17 cellular contexts compared by ENCODE assay signal in the genomic region with DNA sequence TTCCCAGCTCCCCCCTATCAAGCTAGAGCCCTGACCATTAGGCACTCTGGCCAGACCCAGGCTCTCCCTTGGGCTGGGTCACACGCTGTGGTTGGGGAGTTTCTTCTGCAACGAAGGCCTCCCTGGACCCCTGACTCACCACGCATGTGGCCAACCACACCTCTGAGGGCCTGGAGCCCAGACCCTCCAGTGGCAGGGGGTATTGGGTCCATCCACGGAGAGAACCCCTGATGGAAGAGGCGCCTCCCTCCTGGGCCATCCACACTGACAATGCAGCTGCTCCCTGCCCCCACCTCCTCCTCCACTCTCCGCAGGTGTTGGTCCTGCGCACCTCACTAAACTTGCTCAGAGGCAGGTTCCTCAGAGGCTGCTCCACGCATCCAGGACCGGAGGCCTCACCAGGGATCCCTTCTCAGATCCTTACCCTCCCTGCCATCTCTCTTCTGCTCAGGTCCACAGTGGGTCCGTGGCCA.
A peak's percentile ranks its signal among the peaks of the same experiment; 100 is the strongest.
DNase-seq lines count a peak whose midpoint lies in the region; ATAC-seq, FAIRE-seq and TF ChIP-seq lines count a peak whose summit lies in the region.
"Had no signal": no experiment of that assay in that cellular context is flagged by ENCODE, and none has a peak within 500 bp of the region (broad histone marks: within the 10 kb centered on the region; RNA-seq: fewer than 3 reads in every experiment).

No MANE protein-coding gene starts in this region.

- intact Hi-C loops in GM12878 (cut with micrococcal nuclease; ENCODE audit: unreplicated experiment): loop anchor here (1.0 to 5.0 kb wide), 5 partner anchors 18 to 266 kb away; a partner anchor contains a TSS

- FAIRE-seq in GM12878 (lab: Jason Lieb, UNC): no peak

- TF ChIP-seq CTCF in GM12878 (IDR thresholded peaks at IDR 0.05 in 2 of 3, conservative IDR thresholded peaks at IDR 0.05 in 1 of 3; ENCODE audit: control insufficient read depth in 2 of 3, extremely low read depth in 1 of 3, insufficient read depth in 1 of 3, low read depth in 3 of 3, low read length in 3 of 3): no peak

- peak overlapping the region; percentile 3; the same call in 1 of the 2 replicates for H3K4me3 ChIP-seq in GM12878
- H3K4me3 ChIP-seq: BLaER1, left lung had no signal

- no peak for TF ChIP-seq RAD21 in GM12878 (IDR thresholded peaks at IDR 0.05; ENCODE audit: insufficient read depth, low read depth, low read length)

- H4K20me1 ChIP-seq in GM12878 (ENCODE audit: control insufficient read depth, insufficient read depth): no peaks in the 10 kb centered on the region
- H4K20me1 ChIP-seq: BLaER1 had no signal

- SMC1A ChIA-PET in GM12878 (lab: Charles Lee; ENCODE audit: uncharacterized antibody, unreplicated experiment): interaction anchor here (0.7 to 2.8 kb wide), 13 partner anchors 9 to 326 kb away, joined by 3 to 10 read pairs (median 3); a partner anchor contains a TSS

- H3K27ac ChIP-seq in GM12878 (ENCODE audit: control insufficient read depth, insufficient read depth): peak overlapping the region; percentile 99
- H3K27ac ChIP-seq: BLaER1, left lung had no signal

- H3K4me1 ChIP-seq in GM12878 (ENCODE audit: control insufficient read depth, insufficient read depth, low read length): peaks cover 19% of the 10 kb centered on the region
- H3K4me1 ChIP-seq: BLaER1, left lung had no signal

- CTCF ChIA-PET in GM12878 (lab: Yijun Ruan, JAX): interaction anchor here (1.0 to 1.6 kb wide), 6 partner anchors 9 to 284 kb away, joined by 3 to 6 read pairs (median 4); no protein-coding TSS in a partner anchor

- WGBS in GM12878 (ENCODE audit: insufficient coverage, insufficient replicate concordance, low lambda C conversion rate, missing lambda C conversion rate): 74% methylated on average over 10 of the region's 10 CpGs

- no TSS peak for BruUV-seq in GM12878 (replicated peaks; lab: Mats Ljungman, UMichigan)

- no peak for TF ChIP-seq EP300 in GM12878 (IDR thresholded peaks at IDR 0.05; ENCODE audit: borderline replicate concordance in 1 of 2, control insufficient read depth in 1 of 2, low read depth in 2 of 2, low read length in 2 of 2)

- RAD21 ChIA-PET in GM12878 (lab: Charles Lee; ENCODE audit: unreplicated experiment): interaction anchor here (1.1 to 1.2 kb wide), 3 partner anchors 32 to 120 kb away, joined by 3 to 5 read pairs (median 3); no protein-coding TSS in a partner anchor

- ATAC-seq in GM21447 (IDR thresholded peaks at IDR 0.05; ENCODE audit: unreplicated experiment) (peak; percentile 15), HG03025 (IDR thresholded peaks at IDR 0.05; ENCODE audit: low FRiP score, unreplicated experiment) (peak; percentile 13), GM12878 (peak; percentile 62), GM21381 (IDR thresholded peaks at IDR 0.05; ENCODE audit: unreplicated experiment) (no peak)
- ATAC-seq: activated CD8-positive, alpha-beta T cell treated with anti-CD3 and anti-CD28 coated beads, Interleukin-2, amount 10 ng/mL, durations not matched to agents 7 days and 5 days; esophagus mucosa; left lung had no signal

- peak; percentile 4 for TF ChIP-seq POLR2A in GM18951 (IDR thresholded peaks at IDR 0.05; ENCODE audit: extremely low read depth, insufficient read depth, insufficient read length)
- TF ChIP-seq POLR2A in GM12878 (IDR thresholded peaks at IDR 0.05; ENCODE audit: low read depth, low read length): 0 out of 2 replicates have a peak, but pooled peaks have one; percentile 8

- H3K9ac ChIP-seq in GM12878 (ENCODE audit: control insufficient read depth, insufficient read depth, low read length): peak overlapping the region; percentile 79
- H3K9ac ChIP-seq: BLaER1 had no signal

- no peaks in the 10 kb centered on the region for H3K27me3 ChIP-seq in GM12878 (replicated peaks in 1 of 2; ENCODE audit: control insufficient read depth in 2 of 2, insufficient read depth in 2 of 2, low read length in 1 of 2)
- H3K27me3 ChIP-seq: BLaER1, left lung had no signal

- in situ Hi-C loops in GM18951 (cut with MboI; ENCODE audit: low sequenced_read_pairs, unreplicated experiment) (no loop called here), GM12878 (cut with MboI) (no loop called here)

- H3K4me2 ChIP-seq in GM12878 (ENCODE audit: control insufficient read depth, insufficient read depth): peak overlapping the region; percentile 88
- H3K4me2 ChIP-seq: BLaER1 had no signal

- peaks cover 25% of the 10 kb centered on the region for H3K9me3 ChIP-seq in GM12878 (replicated peaks; ENCODE audit: control insufficient read depth, insufficient read depth, low read length)
- H3K9me3 ChIP-seq: BLaER1, left lung had no signal

- no peaks in the 10 kb centered on the region for H3K36me3 ChIP-seq in GM12878 (ENCODE audit: control insufficient read depth in 2 of 2, insufficient read depth in 2 of 2, low read length in 1 of 2)
- H3K36me3 ChIP-seq: BLaER1, left lung had no signal

- H2AFZ ChIP-seq in GM12878 (ENCODE audit: control insufficient read depth, low read depth, low read length): peak overlapping the region; percentile 63

- POLR2A ChIA-PET in GM12878 (lab: Charles Lee): interaction anchor here (0.8 to 1.0 kb wide), 2 partner anchors 125 to 244 kb away, joined by 3 read pairs; a partner anchor contains a TSS

- no peaks in the 10 kb centered on the region for H3K79me2 ChIP-seq in GM12878 (ENCODE audit: control insufficient read depth, insufficient read depth, low read length)

- no peak for DNase-seq in GM12878 (ENCODE audit: low read depth, low spot score)
- DNase-seq in GDM1 (lab: John Stamatoyannopoulos, UW): no peak
- DNase-seq in NCI-H2196 (lab: John Stamatoyannopoulos, UW; ENCODE audit: unreplicated experiment): no peak
- DNase-seq in stimulated activated CD4-positive, alpha-beta T cell treated with anti-CD3 and anti-CD28 coated beads, Interleukin-4, amount 100 ng/mL, for 24 hours: no peak
- DNase-seq: activated CD8-positive, alpha-beta T cell treated with anti-CD3 and anti-CD28 coated beads, Interleukin-2, amount 10 ng/mL, durations not matched to agents 7 days and 5 days; activated naive CD8-positive, alpha-beta T cell treated with anti-CD3 and anti-CD28 coated beads, Interleukin-2, amount 10 ng/mL, durations not matched to agents 7 days and 5 days; HCEC 1CT; left lung; NCI-H446 treated with DMSO at 0.1 percent for 48 hours; nephron progenitor cell; RPMI8226 had no signal

TF ChIP-seq in GM12878, 131 proteins besides CTCF, POLR2A, EP300 and RAD21 (continues in another document):
- 0 out of 2 replicates have a peak, but pooled peaks have one; percentile 39 for TF ChIP-seq CREM (IDR thresholded peaks at IDR 0.05; ENCODE audit: low read depth)
- TF ChIP-seq, protein P1, sequence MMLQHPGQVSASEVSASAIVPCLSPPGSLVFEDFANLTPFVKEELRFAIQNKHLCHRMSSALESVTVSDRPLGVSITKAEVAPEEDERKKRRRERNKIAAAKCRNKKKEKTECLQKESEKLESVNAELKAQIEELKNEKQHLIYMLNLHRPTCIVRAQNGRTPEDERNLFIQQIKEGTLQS (IDR thresholded peaks at IDR 0.05; ENCODE audit: borderline replicate concordance, extremely low read depth, low read depth, low read length): no peak
- no peak for TF ChIP-seq NRF1 (conservative IDR thresholded peaks at IDR 0.05; ENCODE audit: low read depth, low read length)
- TF ChIP-seq YBX1 (IDR thresholded peaks at IDR 0.05): no peak
- TF ChIP-seq TCF7 (IDR thresholded peaks at IDR 0.05; ENCODE audit: borderline replicate concordance): no peak
- TF ChIP-seq, protein P2, sequence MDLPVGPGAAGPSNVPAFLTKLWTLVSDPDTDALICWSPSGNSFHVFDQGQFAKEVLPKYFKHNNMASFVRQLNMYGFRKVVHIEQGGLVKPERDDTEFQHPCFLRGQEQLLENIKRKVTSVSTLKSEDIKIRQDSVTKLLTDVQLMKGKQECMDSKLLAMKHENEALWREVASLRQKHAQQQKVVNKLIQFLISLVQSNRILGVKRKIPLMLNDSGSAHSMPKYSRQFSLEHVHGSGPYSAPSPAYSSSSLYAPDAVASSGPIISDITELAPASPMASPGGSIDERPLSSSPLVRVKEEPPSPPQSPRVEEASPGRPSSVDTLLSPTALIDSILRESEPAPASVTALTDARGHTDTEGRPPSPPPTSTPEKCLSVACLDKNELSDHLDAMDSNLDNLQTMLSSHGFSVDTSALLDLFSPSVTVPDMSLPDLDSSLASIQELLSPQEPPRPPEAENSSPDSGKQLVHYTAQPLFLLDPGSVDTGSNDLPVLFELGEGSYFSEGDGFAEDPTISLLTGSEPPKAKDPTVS (IDR thresholded peaks at IDR 0.05; ENCODE audit: low read depth, low read length): no peak
- no peak for TF ChIP-seq PAX5 (IDR thresholded peaks at IDR 0.05; ENCODE audit: borderline replicate concordance, low read depth, low read length)
- no peak for TF ChIP-seq RAD51 (IDR thresholded peaks at IDR 0.05)
- TF ChIP-seq SIX5 (IDR thresholded peaks at IDR 0.05; ENCODE audit: low read depth, low read length, severe bottlenecking): no peak
- TF ChIP-seq SREBF1 (IDR thresholded peaks at IDR 0.05; ENCODE audit: low read length): no peak
- TF ChIP-seq, protein P3, sequence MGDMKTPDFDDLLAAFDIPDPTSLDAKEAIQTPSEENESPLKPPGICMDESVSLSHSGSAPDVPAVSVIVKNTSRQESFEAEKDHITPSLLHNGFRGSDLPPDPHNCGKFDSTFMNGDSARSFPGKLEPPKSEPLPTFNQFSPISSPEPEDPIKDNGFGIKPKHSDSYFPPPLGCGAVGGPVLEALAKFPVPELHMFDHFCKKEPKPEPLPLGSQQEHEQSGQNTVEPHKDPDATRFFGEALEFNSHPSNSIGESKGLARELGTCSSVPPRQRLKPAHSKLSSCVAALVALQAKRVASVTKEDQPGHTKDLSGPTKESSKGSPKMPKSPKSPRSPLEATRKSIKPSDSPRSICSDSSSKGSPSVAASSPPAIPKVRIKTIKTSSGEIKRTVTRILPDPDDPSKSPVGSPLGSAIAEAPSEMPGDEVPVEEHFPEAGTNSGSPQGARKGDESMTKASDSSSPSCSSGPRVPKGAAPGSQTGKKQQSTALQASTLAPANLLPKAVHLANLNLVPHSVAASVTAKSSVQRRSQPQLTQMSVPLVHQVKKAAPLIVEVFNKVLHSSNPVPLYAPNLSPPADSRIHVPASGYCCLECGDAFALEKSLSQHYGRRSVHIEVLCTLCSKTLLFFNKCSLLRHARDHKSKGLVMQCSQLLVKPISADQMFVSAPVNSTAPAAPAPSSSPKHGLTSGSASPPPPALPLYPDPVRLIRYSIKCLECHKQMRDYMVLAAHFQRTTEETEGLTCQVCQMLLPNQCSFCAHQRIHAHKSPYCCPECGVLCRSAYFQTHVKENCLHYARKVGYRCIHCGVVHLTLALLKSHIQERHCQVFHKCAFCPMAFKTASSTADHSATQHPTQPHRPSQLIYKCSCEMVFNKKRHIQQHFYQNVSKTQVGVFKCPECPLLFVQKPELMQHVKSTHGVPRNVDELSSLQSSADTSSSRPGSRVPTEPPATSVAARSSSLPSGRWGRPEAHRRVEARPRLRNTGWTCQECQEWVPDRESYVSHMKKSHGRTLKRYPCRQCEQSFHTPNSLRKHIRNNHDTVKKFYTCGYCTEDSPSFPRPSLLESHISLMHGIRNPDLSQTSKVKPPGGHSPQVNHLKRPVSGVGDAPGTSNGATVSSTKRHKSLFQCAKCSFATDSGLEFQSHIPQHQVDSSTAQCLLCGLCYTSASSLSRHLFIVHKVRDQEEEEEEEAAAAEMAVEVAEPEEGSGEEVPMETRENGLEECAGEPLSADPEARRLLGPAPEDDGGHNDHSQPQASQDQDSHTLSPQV (IDR thresholded peaks at IDR 0.05): no peak
